In the genomic region with DNA sequence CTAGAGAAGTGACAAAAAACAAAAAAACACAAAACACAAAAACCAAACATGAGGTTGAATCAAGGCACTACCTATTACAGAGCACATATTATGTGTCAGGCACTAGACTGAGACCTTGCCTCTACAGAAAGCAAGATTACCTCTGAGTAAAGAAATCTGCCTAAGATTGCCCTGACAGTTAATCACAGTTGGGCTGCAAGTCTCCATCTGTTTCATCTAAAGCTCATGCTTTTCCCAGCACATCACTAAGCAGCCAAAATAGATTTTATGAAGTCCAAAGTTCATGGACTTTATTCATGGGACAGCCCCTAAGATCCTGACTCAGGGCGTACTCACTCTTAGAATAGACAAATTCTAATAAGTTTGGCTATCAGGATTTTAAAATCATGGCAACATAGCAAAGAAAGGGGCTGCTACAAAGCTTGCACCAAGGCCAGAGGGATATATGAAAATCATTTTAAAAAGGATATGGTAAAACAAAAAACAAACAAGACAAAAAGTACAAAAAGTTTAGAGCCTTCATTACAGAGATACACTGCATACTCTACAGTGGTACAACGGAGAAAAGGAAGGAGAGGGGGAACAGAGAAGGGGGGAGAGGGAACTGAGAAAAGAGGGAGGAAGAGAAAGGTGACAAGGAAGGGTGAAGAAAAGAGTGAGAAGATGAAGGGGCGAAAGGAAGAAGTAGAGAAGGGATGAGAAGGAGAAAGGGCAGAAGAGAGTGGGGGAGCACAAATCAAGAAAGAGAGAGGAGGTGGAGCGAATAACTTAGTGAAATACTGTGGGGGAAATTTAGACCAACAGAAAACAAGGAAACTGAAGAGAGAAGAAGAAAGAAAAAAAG, we compare ENCODE assay signal across 10 cellular contexts. TPM values are rescaled to one million over a fixed set of nuclear protein-coding genes. Genes with fewer than 3 reads are reported as not detected.
DNase-seq lines count a peak whose midpoint lies in the region; ATAC-seq, FAIRE-seq and TF ChIP-seq lines count a peak whose summit lies in the region.
"Had no signal": no experiment of that assay in that cellular context is flagged by ENCODE, and none has a peak within 500 bp of the region (broad histone marks: within the 10 kb centered on the region; RNA-seq: fewer than 3 reads in every experiment).

No MANE protein-coding gene starts in this region.

- FAIRE-seq in kidney (lab: Jason Lieb, UNC): no peak

- POLR2A ChIA-PET in activated CD4-positive, alpha-beta memory T cell treated with anti-CD3 and anti-CD28 coated beads, Interleukin-2, amount 10 ng/mL, durations not matched to agents 7 days and 5 days (lab: Charles Lee): no interaction called here
- POLR2A ChIA-PET in activated CD4-positive, alpha-beta memory T cell treated with anti-CD3 and anti-CD28 coated beads for 36 hours (lab: Charles Lee): no interaction called here

- no peak for TF ChIP-seq POLR2A in adrenal gland (IDR thresholded peaks at IDR 0.05)

- H3K4me1 Mint-ChIP-seq in activated CD4-positive, alpha-beta memory T cell treated with anti-CD3 and anti-CD28 coated beads, Interleukin-2, amount 10 ng/mL, durations not matched to agents 7 days and 5 days: peaks cover 17% of the 10 kb centered on the region
- H3K4me1 Mint-ChIP-seq in activated CD4-positive, alpha-beta memory T cell treated with anti-CD3 and anti-CD28 coated beads for 36 hours (ENCODE audit: low read depth): peaks cover 28% of the 10 kb centered on the region

- no peaks in the 10 kb centered on the region for H3K27me3 ChIP-seq in adrenal gland
- no peaks in the 10 kb centered on the region for H3K27me3 ChIP-seq in tibial artery
- no peaks in the 10 kb centered on the region for H3K27me3 ChIP-seq in upper lobe of right lung
- H3K27me3 ChIP-seq: upper lobe of left lung had no signal

- TF ChIP-seq CTCF in adrenal gland (IDR thresholded peaks at IDR 0.05) (no peak), tibial artery (IDR thresholded peaks at IDR 0.05) (no peak), kidney (IDR thresholded peaks at IDR 0.05; ENCODE audit: borderline replicate concordance, extremely low read depth, insufficient read depth) (no peak), upper lobe of right lung (IDR thresholded peaks at IDR 0.05) (no peak)

- no peak overlapping the region for H3K4me3 Mint-ChIP-seq in activated CD4-positive, alpha-beta memory T cell treated with anti-CD3 and anti-CD28 coated beads, Interleukin-2, amount 10 ng/mL, durations not matched to agents 7 days and 5 days
- no peak overlapping the region for H3K4me3 Mint-ChIP-seq in activated CD4-positive, alpha-beta memory T cell treated with anti-CD3 and anti-CD28 coated beads for 36 hours

- peaks cover 64% of the 10 kb centered on the region for H3K36me3 Mint-ChIP-seq in activated CD4-positive, alpha-beta memory T cell treated with anti-CD3 and anti-CD28 coated beads, Interleukin-2, amount 10 ng/mL, durations not matched to agents 7 days and 5 days (ENCODE audit: low read depth)
- peaks cover 47% of the 10 kb centered on the region for H3K36me3 Mint-ChIP-seq in activated CD4-positive, alpha-beta memory T cell treated with anti-CD3 and anti-CD28 coated beads for 36 hours

- H3K9me3 ChIP-seq in adrenal gland (replicated peaks in 1 of 3) (no peaks in the 10 kb centered on the region), tibial artery (peaks cover 0 to 5% (median 0%) of the 10 kb centered on the region in 3 donors), kidney (ENCODE audit: control insufficient read depth in 1 of 2, low read length in 2 of 2) (no peaks in the 10 kb centered on the region), upper lobe of right lung (no peaks in the 10 kb centered on the region)

- CTCF ChIA-PET in activated CD4-positive, alpha-beta memory T cell treated with anti-CD3 and anti-CD28 coated beads, Interleukin-2, amount 10 ng/mL, durations not matched to agents 7 days and 5 days (lab: Charles Lee): interaction anchor here (0.6 kb wide), 1 partner anchor 451 kb away, joined by 4 read pairs; no protein-coding TSS in a partner anchor
- CTCF ChIA-PET in activated CD4-positive, alpha-beta memory T cell treated with anti-CD3 and anti-CD28 coated beads for 36 hours (lab: Charles Lee): interaction anchor here (0.6 kb wide), 1 partner anchor 208 kb away, joined by 3 read pairs; no protein-coding TSS in a partner anchor

- no peak for ATAC-seq in upper lobe of right lung

- peaks cover 18% of the 10 kb centered on the region for H3K9me3 Mint-ChIP-seq in activated CD4-positive, alpha-beta memory T cell treated with anti-CD3 and anti-CD28 coated beads, Interleukin-2, amount 10 ng/mL, durations not matched to agents 7 days and 5 days
- H3K9me3 Mint-ChIP-seq in activated CD4-positive, alpha-beta memory T cell treated with anti-CD3 and anti-CD28 coated beads for 36 hours: peaks cover 22% of the 10 kb centered on the region

- 69 to 75% (median 74%) methylated on average over 4 of the region's 4 CpGs for WGBS in adrenal gland, 4 donors

- no peak overlapping the region for H3K4me3 ChIP-seq in adrenal gland
- H3K4me3 ChIP-seq in tibial artery: no peak overlapping the region
- no peak overlapping the region for H3K4me3 ChIP-seq in kidney (ENCODE audit: low read length in 2 of 2)
- no peak overlapping the region for H3K4me3 ChIP-seq in upper lobe of right lung
- H3K4me3 ChIP-seq: upper lobe of left lung had no signal

- intact Hi-C loops in activated CD4-positive, alpha-beta memory T cell treated with anti-CD3 and anti-CD28 coated beads for 36 hours (cut with micrococcal nuclease): loop anchor here (2.0 kb wide), 1 partner anchor 57 kb away; no protein-coding TSS in a partner anchor
- intact Hi-C loops in adrenal gland (cut with DNase I) (loop anchor here in 1 of 2 donors (10.0 kb wide), 1 partner anchor 49 kb away; no protein-coding TSS in a partner anchor), tibial artery (cut with DNase I; ENCODE audit: low total_unique reads) (loop anchor here (5.0 kb wide), 1 partner anchor 56 kb away; a partner anchor contains a TSS), kidney (cut with DNase I) (no loop called here), upper lobe of right lung (cut with DNase I) (no loop called here)

- H3K27ac ChIP-seq in adrenal gland (peak overlapping the region in 3 of 5 donors; percentile 35 to 62 (median 48)), tibial artery (peak overlapping the region; percentile 62 to 71), kidney (ENCODE audit: low read depth in 2 of 2, low read length in 2 of 2) (no peak overlapping the region), upper lobe of right lung (no peak overlapping the region)

- H3K36me3 ChIP-seq in adrenal gland (replicated peaks in 1 of 2): no peaks in the 10 kb centered on the region
- peaks cover 9 to 23% (median 20%) of the 10 kb centered on the region in 3 donors for H3K36me3 ChIP-seq in tibial artery
- peaks cover 5 to 8% of the 10 kb centered on the region in 2 donors for H3K36me3 ChIP-seq in kidney (ENCODE audit: control insufficient read depth in 1 of 2, insufficient read depth in 2 of 2, low read length in 2 of 2)
- peaks cover 36% of the 10 kb centered on the region for H3K36me3 ChIP-seq in upper lobe of right lung

- no peak for DNase-seq in activated CD4-positive, alpha-beta memory T cell treated with anti-CD3 and anti-CD28 coated beads, Interleukin-2, amount 10 ng/mL, durations not matched to agents 7 days and 5 days
- DNase-seq in activated CD4-positive, alpha-beta memory T cell treated with anti-CD3 and anti-CD28 coated beads for 36 hours: no peak
- DNase-seq in adrenal gland: peak in 3 of 7 donors; percentile 22 to 29 (median 27)
- peak; percentile 47 for DNase-seq in kidney glomerular epithelial cell (lab: John Stamatoyannopoulos, UW)
- DNase-seq in tibial artery: no peak
- no peak for DNase-seq in kidney
- no peak for DNase-seq in upper lobe of right lung
- DNase-seq in activated effector memory CD4-positive, alpha-beta T cell treated with Interleukin-2 at 50 U/mL for 16 hours: no peak
- DNase-seq: mesendoderm, upper lobe of left lung had no signal

- peaks cover 11 to 18% of the 10 kb centered on the region in 2 donors for H3K4me1 ChIP-seq in adrenal gland (replicated peaks in 1 of 2)
- peaks cover 0 to 60% (median 8%) of the 10 kb centered on the region in 4 donors for H3K4me1 ChIP-seq in tibial artery
- peaks cover 0 to 3% of the 10 kb centered on the region in 2 donors for H3K4me1 ChIP-seq in kidney (ENCODE audit: control insufficient read depth in 1 of 2, insufficient read depth in 1 of 2, low read depth in 1 of 2, low read length in 2 of 2)
- H3K4me1 ChIP-seq in upper lobe of right lung: peaks cover 10% of the 10 kb centered on the region

- peak overlapping the region; percentile 20 for H3K27ac Mint-ChIP-seq in activated CD4-positive, alpha-beta memory T cell treated with anti-CD3 and anti-CD28 coated beads, Interleukin-2, amount 10 ng/mL, durations not matched to agents 7 days and 5 days
- no peak overlapping the region for H3K27ac Mint-ChIP-seq in activated CD4-positive, alpha-beta memory T cell treated with anti-CD3 and anti-CD28 coated beads for 36 hours

- H3K27me3 Mint-ChIP-seq in activated CD4-positive, alpha-beta memory T cell treated with anti-CD3 and anti-CD28 coated beads, Interleukin-2, amount 10 ng/mL, durations not matched to agents 7 days and 5 days: no peaks in the 10 kb centered on the region
- no peaks in the 10 kb centered on the region for H3K27me3 Mint-ChIP-seq in activated CD4-positive, alpha-beta memory T cell treated with anti-CD3 and anti-CD28 coated beads for 36 hours

- H3K9ac ChIP-seq in kidney (ENCODE audit: low read length in 2 of 2): no peak overlapping the region

RNA-seq across cellular contexts. Expression of a gene that starts 58.2 kb away (rescaled TPM):
- total RNA-seq in activated CD4-positive, alpha-beta memory T cell treated with anti-CD3 and anti-CD28 coated beads, Interleukin-2, amount 10 ng/mL, durations not matched to agents 7 days and 5 days: 10 to 100 TPM; 50.4 to 56.4 TPM
- total RNA-seq in activated CD4-positive, alpha-beta memory T cell treated with anti-CD3 and anti-CD28 coated beads for 36 hours: 10 to 100 TPM; 27.7 to 27.8 TPM
- 10 to 100 TPM; 10.6 to 44.7 (median 23.8) TPM for total RNA-seq in adrenal gland
- 10 to 100 TPM in 1 of 3 donors, 1 to 10 TPM in 2; 4.7 to 10.2 (median 9.7) TPM for polyA plus RNA-seq in adrenal gland
- total RNA-seq in kidney: 43.8 TPM
- polyA plus RNA-seq in kidney (ENCODE audit: insufficient read depth, low read depth, low replicate concordance): 3.4 TPM
- 51.1 TPM for total RNA-seq in upper lobe of right lung

Comparison
In these comparisons a context has a peak if more than half of its experiments do, and no peak if none do; other contexts are left out.
1. H3K27ac ChIP-seq: peak in adrenal gland (3 of 5) and tibial artery (2 of 2); none in kidney (0 of 2) and upper lobe of right lung (single experiment).
2. intact Hi-C loops: an anchor here in activated CD4-positive, alpha-beta memory T cell treated with anti-CD3 and anti-CD28 coated beads for 36 hours (2.0 kb wide) and tibial artery (5.0 kb wide); none called in kidney and upper lobe of right lung.